12 cellular contexts compared by ENCODE assay signal in genomic region chr7:128121731-128122576, GRCh38.
A peak's percentile ranks its signal among the peaks of the same experiment; 100 is the strongest.
DNase-seq lines count a peak whose midpoint lies in the region; ATAC-seq, FAIRE-seq and TF ChIP-seq lines count a peak whose summit lies in the region.
"Had no signal": no experiment of that assay in that cellular context is flagged by ENCODE, and none has a peak within 500 bp of the region (broad histone marks: within the 10 kb centered on the region; RNA-seq: fewer than 3 reads in every experiment).

No MANE protein-coding gene starts in this region.

- H3K9me3 ChIP-seq in gastroesophageal sphincter = no peaks in the 10 kb centered on the region
- H3K9me3 ChIP-seq in pancreas = no peaks in the 10 kb centered on the region
- H3K9me3 ChIP-seq in WERI-Rb-1 (ENCODE audit: severe bottlenecking) = peaks cover 2% of the 10 kb centered on the region

- TF ChIP-seq CTCF in gastroesophageal sphincter (IDR thresholded peaks at IDR 0.05) = no peak
- no peak for TF ChIP-seq CTCF in pancreas (IDR thresholded peaks at IDR 0.05)
- TF ChIP-seq CTCF in WERI-Rb-1 (IDR thresholded peaks at IDR 0.05; ENCODE audit: low read depth, low read length) = no peak

- H3K27me3 ChIP-seq in gastroesophageal sphincter = peaks cover 28% of the 10 kb centered on the region
- no peaks in the 10 kb centered on the region for H3K27me3 ChIP-seq in pancreas
- no peaks in the 10 kb centered on the region for H3K27me3 ChIP-seq in WERI-Rb-1 (ENCODE audit: insufficient read depth, low read depth, severe bottlenecking)

- POLR2A ChIA-PET in activated CD4-positive, alpha-beta T cell treated with anti-CD3 and anti-CD28 coated beads for 36 hours (lab: Charles Lee) = no interaction called here

- peaks cover 12% of the 10 kb centered on the region for H3K4me1 Mint-ChIP-seq in activated CD4-positive, alpha-beta T cell treated with anti-CD3 and anti-CD28 coated beads for 36 hours

- CTCF ChIA-PET in activated CD4-positive, alpha-beta T cell treated with anti-CD3 and anti-CD28 coated beads for 36 hours (lab: Charles Lee) = interaction anchor here (1.0 kb wide), 2 partner anchors 11 to 15 kb away, joined by 4 read pairs; no protein-coding TSS in a partner anchor

- intact Hi-C loops in pancreas (cut with DNase I) = no loop called here
- intact Hi-C loops in activated CD4-positive, alpha-beta T cell treated with anti-CD3 and anti-CD28 coated beads for 36 hours (cut with DNase I, micrococcal nuclease) = no loop called here

- no peak for TF ChIP-seq EP300 in gastroesophageal sphincter (IDR thresholded peaks at IDR 0.05)

- WGBS in gastroesophageal sphincter (ENCODE audit: low coverage in 1 of 2), 2 donors = 50 to 77% methylated on average over 4 to 10 of the region's 21 CpGs
- 79 to 82% methylated on average over 21 of the region's 21 CpGs for WGBS in pancreas, 2 donors

- H3K27ac ChIP-seq in gastroesophageal sphincter = no peak overlapping the region
- H3K27ac ChIP-seq in pancreas = no peak overlapping the region
- no peak overlapping the region for H3K27ac ChIP-seq in WERI-Rb-1

- no peaks in the 10 kb centered on the region for H3K4me1 ChIP-seq in gastroesophageal sphincter
- H3K4me1 ChIP-seq in pancreas = no peaks in the 10 kb centered on the region

- no peak for TF ChIP-seq POLR2A in gastroesophageal sphincter (IDR thresholded peaks at IDR 0.05)

- H3K9me3 Mint-ChIP-seq in activated CD4-positive, alpha-beta T cell treated with anti-CD3 and anti-CD28 coated beads for 36 hours (ENCODE audit: low read depth) = no peaks in the 10 kb centered on the region
- H3K9me3 Mint-ChIP-seq: activated T-cell treated with anti-CD3 and anti-CD28 coated beads, Interleukin-2, amount 50 U/mL, for 24 hours; CD8-positive, alpha-beta T cell had no signal

- H3K36me3 Mint-ChIP-seq in activated CD4-positive, alpha-beta T cell treated with anti-CD3 and anti-CD28 coated beads for 36 hours (ENCODE audit: low read depth) = no peaks in the 10 kb centered on the region
- H3K36me3 Mint-ChIP-seq: CD8-positive, alpha-beta T cell had no signal

- H3K27me3 Mint-ChIP-seq in activated CD4-positive, alpha-beta T cell treated with anti-CD3 and anti-CD28 coated beads for 36 hours = no peaks in the 10 kb centered on the region
- H3K27me3 Mint-ChIP-seq: activated T-cell treated with anti-CD3 and anti-CD28 coated beads, Interleukin-2, amount 50 U/mL, for 24 hours had no signal

- no peak for FAIRE-seq in pancreas (lab: Jason Lieb, UNC)

- H3K36me3 ChIP-seq in gastroesophageal sphincter (no peaks in the 10 kb centered on the region), pancreas (no peaks in the 10 kb centered on the region), WERI-Rb-1 (no peaks in the 10 kb centered on the region)

- ATAC-seq in gastroesophageal sphincter = peak; percentile 39
- peak in 3 of 4 donors; percentile 15 to 65 (median 41) for ATAC-seq in pancreas
- no peak for ATAC-seq in GM18907 (IDR thresholded peaks at IDR 0.05; ENCODE audit: unreplicated experiment)
- no peak for ATAC-seq in activated CD4-positive, alpha-beta T cell treated with anti-CD3 and anti-CD28 coated beads for 36 hours
- ATAC-seq: CD8-positive, alpha-beta T cell had no signal

- H3K4me3 Mint-ChIP-seq in activated CD4-positive, alpha-beta T cell treated with anti-CD3 and anti-CD28 coated beads for 36 hours = no peak overlapping the region
- H3K4me3 Mint-ChIP-seq: activated T-cell treated with anti-CD3 and anti-CD28 coated beads, Interleukin-2, amount 50 U/mL, for 24 hours; CD8-positive, alpha-beta T cell had no signal

- H3K4me3 ChIP-seq in gastroesophageal sphincter (peak overlapping the region in 1 of 2 donors; percentile 25), pancreas (no peak overlapping the region), WERI-Rb-1 (ENCODE audit: low read depth, low read length) (no peak overlapping the region)

- peak; percentile 84 for DNase-seq in CD1c-positive myeloid dendritic cell (ENCODE audit: extremely low spot score)
- peak; percentile 50 for DNase-seq in SIG-M5 (lab: John Stamatoyannopoulos, UW)
- no peak for DNase-seq in pancreas
- no peak for DNase-seq in NCI-H187 (lab: John Stamatoyannopoulos, UW)
- DNase-seq in WERI-Rb-1 = no peak
- DNase-seq in activated CD4-positive, alpha-beta T cell treated with anti-CD3 and anti-CD28 coated beads for 36 hours = no peak
- DNase-seq: activated T-cell treated with anti-CD3 and anti-CD28 coated beads, Interleukin-2, amount 50 U/mL, for 24 hours; NCI-H2029; T-helper 2 cell had no signal

- no peak overlapping the region for H3K27ac Mint-ChIP-seq in activated CD4-positive, alpha-beta T cell treated with anti-CD3 and anti-CD28 coated beads for 36 hours
- H3K27ac Mint-ChIP-seq: activated T-cell treated with anti-CD3 and anti-CD28 coated beads, Interleukin-2, amount 50 U/mL, for 24 hours had no signal

Comparison
In these comparisons a context has a peak if more than half of its experiments do, and no peak if none do; other contexts are left out.
1. DNase-seq: peak in CD1c-positive myeloid dendritic cell (single experiment) and SIG-M5 (single experiment); none in pancreas (0 of 6), NCI-H187 (0 of 2), WERI-Rb-1 (single experiment) and activated CD4-positive, alpha-beta T cell treated with anti-CD3 and anti-CD28 coated beads for 36 hours (single experiment).
2. ATAC-seq: peak in gastroesophageal sphincter (single experiment) and pancreas (3 of 4); none in GM18907 (single experiment) and activated CD4-positive, alpha-beta T cell treated with anti-CD3 and anti-CD28 coated beads for 36 hours (single experiment).